ENCODE assay signal across 12 cellular contexts in the genomic region with DNA sequence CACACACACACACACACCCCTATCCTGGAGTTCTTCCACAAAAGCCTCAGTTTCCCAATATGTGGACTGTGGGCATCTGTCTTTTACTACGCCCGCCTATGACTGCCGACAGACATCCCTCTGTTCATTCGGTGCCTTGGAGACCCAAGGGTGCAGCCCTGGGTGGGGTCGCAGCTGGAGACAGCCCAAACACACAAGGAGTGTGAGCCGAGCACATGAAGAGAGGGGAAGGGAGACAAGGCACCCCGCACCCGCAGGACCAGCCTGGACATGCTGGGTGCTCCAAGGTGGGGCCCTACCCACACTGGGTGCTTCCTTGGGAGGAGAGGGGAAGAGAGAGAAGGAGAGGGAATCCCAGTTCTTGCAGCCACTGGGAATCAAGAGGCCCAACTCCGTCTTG. TPM values are rescaled to one million over a fixed set of nuclear protein-coding genes. Genes with fewer than 3 reads are reported as not detected.
A peak's percentile ranks its signal among the peaks of the same experiment; 100 is the strongest.
DNase-seq lines count a peak whose midpoint lies in the region; TF ChIP-seq lines count a peak whose summit lies in the region.
"Had no signal": no experiment of that assay in that cellular context is flagged by ENCODE, and none has a peak within 500 bp of the region (broad histone marks: within the 10 kb centered on the region; RNA-seq: fewer than 3 reads in every experiment).

No MANE protein-coding gene starts in this region.

- WGBS in endodermal cell (ENCODE audit: insufficient coverage in 1 of 2, insufficient read length in 1 of 2), 2 experiments: 86 to 90% methylated on average over 2 to 9 of the region's 9 CpGs

- H3K9me3 Mint-ChIP-seq in T-helper 2 cell treated with Interferon-gamma antibody and Interleukin-4, amounts not matched to agents 5 μg/mL and 100 μg/mL, for 36 hours: no peaks in the 10 kb centered on the region
- H3K9me3 Mint-ChIP-seq in endodermal cell: no peaks in the 10 kb centered on the region

- H2AFZ ChIP-seq in OCI-LY7 (ENCODE audit: low read length) (peak overlapping the region; percentile 96; the same call in 1 of the 2 replicates), neuron (ENCODE audit: low read depth, low read length) (peak overlapping the region; percentile 84)

- H3K4me3 Mint-ChIP-seq in T-helper 2 cell treated with Interferon-gamma antibody and Interleukin-4, amounts not matched to agents 5 μg/mL and 100 μg/mL, for 36 hours: peak overlapping the region; percentile 98
- peak overlapping the region; percentile 94 for H3K4me3 Mint-ChIP-seq in endodermal cell

- no peaks in the 10 kb centered on the region for H3K9me2 ChIP-seq in OCI-LY7 (ENCODE audit: insufficient read depth, low read length)

- no peak for TF ChIP-seq CTCF in OCI-LY7 (conservative IDR thresholded peaks at IDR 0.05; ENCODE audit: low read length)
- TF ChIP-seq CTCF in endodermal cell (conservative IDR thresholded peaks at IDR 0.05): no peak
- no peak for TF ChIP-seq CTCF in left ventricle myocardium inferior (IDR thresholded peaks at IDR 0.05; ENCODE audit: borderline replicate concordance)

- H3K4me1 ChIP-seq in OCI-LY7 (ENCODE audit: insufficient read depth, low read length, poor library complexity, severe bottlenecking) (peaks cover 15% of the 10 kb centered on the region), endodermal cell (ENCODE audit: control insufficient read depth, insufficient read depth, low read length) (peaks cover 4% of the 10 kb centered on the region), neuron (ENCODE audit: insufficient read depth, low read length) (peaks cover 14% of the 10 kb centered on the region), left ventricle myocardium inferior (peaks cover 37% of the 10 kb centered on the region)

- peaks cover 2% of the 10 kb centered on the region for H3K27me3 Mint-ChIP-seq in T-helper 2 cell treated with Interferon-gamma antibody and Interleukin-4, amounts not matched to agents 5 μg/mL and 100 μg/mL, for 36 hours (ENCODE audit: low read depth)
- peaks cover 5% of the 10 kb centered on the region for H3K27me3 Mint-ChIP-seq in endodermal cell (ENCODE audit: insufficient read depth)

- H3K4me2 ChIP-seq in OCI-LY7 (ENCODE audit: low read length): peak overlapping the region; percentile 78

- POLR2A ChIA-PET in OCI-LY7 (lab: Charles Lee): interaction anchor here (1.0 kb wide), 1 partner anchor 8 kb away, joined by 4 read pairs; no protein-coding TSS in a partner anchor

- no peaks in the 10 kb centered on the region for H4K20me1 ChIP-seq in OCI-LY7 (ENCODE audit: insufficient read depth, low read length)

- H3K27me3 ChIP-seq in endodermal cell (ENCODE audit: control insufficient read depth, insufficient read depth, low read length, poor library complexity, severe bottlenecking) (no peaks in the 10 kb centered on the region), neuron (ENCODE audit: insufficient read depth, low read length) (no peaks in the 10 kb centered on the region), left ventricle myocardium inferior (ENCODE audit: low read depth) (no peaks in the 10 kb centered on the region)
- H3K27me3 ChIP-seq: adrenal gland, right lobe of liver, tibial nerve had no signal

- DNase-seq in T-helper 2 cell treated with Interferon-gamma antibody and Interleukin-4, amounts not matched to agents 5 μg/mL and 100 μg/mL, for 36 hours (ENCODE audit: low spot score): no peak
- DNase-seq in T-helper 2 cell: no peak
- DNase-seq in OCI-LY7 (ENCODE audit: low spot score): no peak
- no peak for DNase-seq in endodermal cell
- DNase-seq in NCI-H2196 treated with DMSO at 0.1 percent for 48 hours (lab: John Stamatoyannopoulos, UW; ENCODE audit: unreplicated experiment): no peak
- DNase-seq in left ventricle myocardium inferior: no peak
- DNase-seq in COLO829 (ENCODE audit: low spot score): no peak
- DNase-seq: right lobe of liver had no signal

- peak overlapping the region; percentile 69 for H3K27ac Mint-ChIP-seq in T-helper 2 cell treated with Interferon-gamma antibody and Interleukin-4, amounts not matched to agents 5 μg/mL and 100 μg/mL, for 36 hours
- peak overlapping the region; percentile 96 for H3K27ac Mint-ChIP-seq in endodermal cell

- no peak overlapping the region for H3K27ac ChIP-seq in OCI-LY7 (ENCODE audit: low read depth, low read length, poor library complexity, severe bottlenecking)
- H3K27ac ChIP-seq in endodermal cell (ENCODE audit: low read depth, low read length): no peak overlapping the region
- no peak overlapping the region for H3K27ac ChIP-seq in left ventricle myocardium inferior (replicated peaks)

- H3K79me2 ChIP-seq in OCI-LY7 (ENCODE audit: insufficient read depth, low read depth, low read length): peaks cover 11% of the 10 kb centered on the region; the same call in 1 of the 2 replicates

- BruUV-seq in OCI-LY7 (replicated peaks; lab: Mats Ljungman, UMichigan): no TSS peak

- H3K4me3 ChIP-seq in OCI-LY7 (ENCODE audit: low read depth, low read length, poor library complexity, severe bottlenecking) (no peak overlapping the region), endodermal cell (ENCODE audit: low read length) (no peak overlapping the region), neuron (ENCODE audit: low read length) (no peak overlapping the region), left ventricle myocardium inferior (no peak overlapping the region)

- H3K36me3 Mint-ChIP-seq in T-helper 2 cell treated with Interferon-gamma antibody and Interleukin-4, amounts not matched to agents 5 μg/mL and 100 μg/mL, for 36 hours (ENCODE audit: low read depth): peaks cover 6% of the 10 kb centered on the region
- H3K36me3 Mint-ChIP-seq in endodermal cell (ENCODE audit: low read depth): peaks cover 14% of the 10 kb centered on the region

- no peaks in the 10 kb centered on the region for H3K9me3 ChIP-seq in OCI-LY7 (ENCODE audit: low read length)
- H3K9me3 ChIP-seq in endodermal cell (ENCODE audit: control insufficient read depth, low read length): no peaks in the 10 kb centered on the region
- H3K9me3 ChIP-seq in neuron (ENCODE audit: low read length): no peaks in the 10 kb centered on the region
- no peaks in the 10 kb centered on the region for H3K9me3 ChIP-seq in left ventricle myocardium inferior (replicated peaks)
- H3K9me3 ChIP-seq: adrenal gland, right lobe of liver, tibial nerve had no signal

- peaks cover 10% of the 10 kb centered on the region for H3K36me3 ChIP-seq in OCI-LY7 (ENCODE audit: insufficient read depth, low read length)
- peaks cover 21% of the 10 kb centered on the region for H3K36me3 ChIP-seq in endodermal cell (ENCODE audit: control insufficient read depth, insufficient read depth, low read length)
- H3K36me3 ChIP-seq in neuron (ENCODE audit: insufficient read depth, low read length): peaks cover 16% of the 10 kb centered on the region
- peaks cover 11% of the 10 kb centered on the region for H3K36me3 ChIP-seq in left ventricle myocardium inferior
- H3K36me3 ChIP-seq: adrenal gland, right lobe of liver had no signal

- CTCF ChIA-PET in OCI-LY7 (lab: Charles Lee; ENCODE audit: unreplicated experiment): no interaction called here

- H3K4me1 Mint-ChIP-seq in T-helper 2 cell treated with Interferon-gamma antibody and Interleukin-4, amounts not matched to agents 5 μg/mL and 100 μg/mL, for 36 hours (ENCODE audit: low read depth): peaks cover 19% of the 10 kb centered on the region
- H3K4me1 Mint-ChIP-seq in endodermal cell: peaks cover 28% of the 10 kb centered on the region

- intact Hi-C loops in OCI-LY7 (cut with micrococcal nuclease; ENCODE audit: unreplicated experiment): no loop called here
- intact Hi-C loops in left ventricle myocardium inferior (cut with micrococcal nuclease): no loop called here

- no peak overlapping the region for H3K9ac ChIP-seq in endodermal cell (ENCODE audit: extremely low read depth, low read length, poor library complexity, severe bottlenecking)

RNA-seq across cellular contexts. Expression of a gene that starts 0.9 kb away (rescaled TPM):
- 4.9 and 11.5 TPM in 2 replicates for total RNA-seq in OCI-LY7 (2014; rRNA removed; shearing (Covaris generic))
- total RNA-seq in OCI-LY7 (2022) (0.40 and 0.81 TPM in 2 replicates), endodermal cell (10 to 100 TPM in 1 of 2 donors, 1 to 10 TPM in 1; 7.7 to 12.2 TPM), left ventricle myocardium inferior (1.0 TPM)
- polyA plus RNA-seq in endodermal cell (2013, experiment 1 of 2): 5.5 TPM
- 2.1 TPM for polyA plus RNA-seq in endodermal cell (2013, experiment 2 of 2)
- total RNA-seq: NCI-H460 had no signal

RNA-seq across cellular contexts. Expression of a gene that starts 1.2 kb away (rescaled TPM):
- 28.7 and 35.9 TPM in 2 replicates for total RNA-seq in OCI-LY7 (2014; rRNA removed; shearing (Covaris generic))
- total RNA-seq in OCI-LY7 (2022): 27.2 and 33.7 TPM in 2 replicates
- total RNA-seq in endodermal cell: 10 to 100 TPM; 48.8 to 52.1 TPM
- 73.8 TPM for polyA plus RNA-seq in endodermal cell (2013, experiment 1 of 2)
- 61.7 TPM for polyA plus RNA-seq in endodermal cell (2013, experiment 2 of 2)
- total RNA-seq in left ventricle myocardium inferior: 12.8 TPM

RNA-seq across cellular contexts. Expression of a gene that starts 19.5 kb away (rescaled TPM):
- total RNA-seq in OCI-LY7 (2014; rRNA removed; shearing (Covaris generic)): 6.4 and 23.0 TPM in 2 replicates
- total RNA-seq in OCI-LY7 (2022) (15.1 and 15.3 TPM in 2 replicates), endodermal cell (10 to 100 TPM; 39.7 to 46.0 TPM), left ventricle myocardium inferior (26.1 TPM)
- 10.9 TPM for polyA plus RNA-seq in endodermal cell (2013, experiment 1 of 2)
- 11.6 TPM for polyA plus RNA-seq in endodermal cell (2013, experiment 2 of 2)

RNA-seq across cellular contexts. Expression of a gene that starts 19.9 kb away (rescaled TPM):
- total RNA-seq in OCI-LY7 (2014; rRNA removed; shearing (Covaris generic)): 11.6 and 20.2 TPM in 2 replicates
- total RNA-seq in OCI-LY7 (2022): 14.5 and 17.8 TPM in 2 replicates
- total RNA-seq in endodermal cell: 10 to 100 TPM; 11.9 to 12.1 TPM
- polyA plus RNA-seq in endodermal cell (2013, experiment 1 of 2): 10.8 TPM
- polyA plus RNA-seq in endodermal cell (2013, experiment 2 of 2): 7.1 TPM
- total RNA-seq in left ventricle myocardium inferior: 11.3 TPM

RNA-seq across cellular contexts. Expression of a gene that starts 35.4 kb away (rescaled TPM):
- total RNA-seq in OCI-LY7 (2014; rRNA removed; shearing (Covaris generic)): 0.36 and 0.73 TPM in 2 replicates
- total RNA-seq in OCI-LY7 (2022) (0.61 and 0.85 TPM in 2 replicates), endodermal cell (under 1 TPM; 0.35 to 0.37 TPM), left ventricle myocardium inferior (0.30 TPM)
- polyA plus RNA-seq in endodermal cell (2013, experiment 1 of 2): 0.11 TPM
- polyA plus RNA-seq in endodermal cell (2013, experiment 2 of 2): not detected
